ENCODE assay signal across 12 cellular contexts in the genomic region with DNA sequence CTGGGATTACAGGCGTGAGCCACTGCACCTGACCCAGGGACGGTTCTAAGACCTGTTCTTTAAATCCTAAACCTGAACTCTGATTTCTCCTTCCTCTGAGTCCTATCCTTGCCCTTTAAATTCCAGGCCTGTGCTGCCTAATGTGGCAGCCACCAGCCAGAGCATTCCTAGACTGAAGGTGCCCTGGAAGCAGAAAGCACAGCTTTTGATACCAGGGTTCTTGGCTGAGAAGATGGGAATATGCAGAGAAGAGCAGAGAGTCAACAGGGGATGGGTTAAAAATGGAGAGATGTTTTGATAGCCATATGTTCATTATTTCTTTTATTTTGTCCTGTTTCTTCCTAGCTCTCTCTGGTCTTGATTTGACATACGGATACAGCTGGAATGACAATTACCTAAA. TPM values are rescaled to one million over a fixed set of nuclear protein-coding genes. Genes with fewer than 3 reads are reported as not detected.
DNase-seq lines count a peak whose midpoint lies in the region; ATAC-seq lines count a peak whose summit lies in the region.
"Had no signal": no experiment of that assay in that cellular context is flagged by ENCODE, and none has a peak within 500 bp of the region (broad histone marks: within the 10 kb centered on the region; RNA-seq: fewer than 3 reads in every experiment).

No MANE protein-coding gene starts in this region.

- DNase-seq in Right ventricle myocardium superior (no peak), left cardiac atrium (no peak), cerebellum (ENCODE audit: low spot score) (peak; percentile 68), left ventricle myocardium superior (no peak), SW 1271 (lab: John Stamatoyannopoulos, UW) (no peak), NCI-H1105 treated with DMSO at 0.1 percent for 48 hours (lab: John Stamatoyannopoulos, UW) (no peak)
- DNase-seq: Calu3; CD8-positive, alpha-beta T cell; DMS79 treated with DMSO at 0.1 percent for 48 hours; GM23248 had no signal

- ATAC-seq in Right ventricle myocardium superior (ENCODE audit: poor library complexity): peak; percentile 17
- no peak for ATAC-seq in left cardiac atrium
- peak; percentile 13 for ATAC-seq in left ventricle myocardium superior
- ATAC-seq: CD8-positive, alpha-beta T cell had no signal

- intact Hi-C loops in Right ventricle myocardium superior (cut with DNase I): no loop called here
- intact Hi-C loops in left cardiac atrium (cut with DNase I): no loop called here
- intact Hi-C loops in left ventricle myocardium superior (cut with micrococcal nuclease): no loop called here

RNA-seq across cellular contexts. Expression of a gene that starts 49.7 kb away (rescaled TPM):
- 744 TPM for total RNA-seq in Right ventricle myocardium superior
- 100 to 1,000 TPM; 433 to 446 TPM for total RNA-seq in left cardiac atrium
- 19.4 TPM for total RNA-seq in cerebellum
- 828 TPM for total RNA-seq in left ventricle myocardium superior
- total RNA-seq: B cell; CD8-positive, alpha-beta T cell; GM23248; HT-29 had no signal

Comparison
In these comparisons a context has a peak if more than half of its experiments do, and no peak if none do; other contexts are left out.
1. ATAC-seq: peak in Right ventricle myocardium superior (single experiment) and left ventricle myocardium superior (single experiment); none in left cardiac atrium (0 of 2).
2. RNA of a gene that starts 49.7 kb away (total RNA-seq): 828 TPM in left ventricle myocardium superior (single experiment), 744 TPM in Right ventricle myocardium superior (single experiment) and 433 to 446 TPM in left cardiac atrium; 19.4 TPM in cerebellum (single experiment); every median in the first group is over 10 times any median in the second.